ENCODE assay signal across 8 cellular contexts in genomic region chr12:2959194-2959507, GRCh38. TPM values are rescaled to one million over a fixed set of nuclear protein-coding genes. Genes with fewer than 3 reads are reported as not detected.
A peak's percentile ranks its signal among the peaks of the same experiment; 100 is the strongest.
DNase-seq lines count a peak whose midpoint lies in the region; ATAC-seq lines count a peak whose summit lies in the region.

Gene TEAD4 (plus strand): TSS chr12:2959397.

- H3K9ac ChIP-seq in skeletal muscle tissue (ENCODE audit: low read depth in 1 of 3, low read length in 3 of 3): peak within 1 kb of the TSS; percentile 86 to 96 (median 92)

- H3K9me3 ChIP-seq in skeletal muscle tissue (ENCODE audit: control insufficient read depth in 3 of 3, low read length in 3 of 3): no peaks in the 10 kb centered on the region

- no peaks in the 10 kb centered on the region for H3K27me3 ChIP-seq in skeletal muscle tissue (ENCODE audit: control insufficient read depth in 3 of 3, insufficient read depth in 3 of 3, low read length in 3 of 3)

- peaks cover 0 to 4% (median 2%) of the 10 kb centered on the region in 3 donors for H3K36me3 ChIP-seq in skeletal muscle tissue (ENCODE audit: control insufficient read depth in 3 of 3, insufficient read depth in 3 of 3, low read length in 3 of 3)

- DNase-seq in stimulated activated CD4-positive, alpha-beta T cell treated with anti-CD3 and anti-CD28 coated beads, Interleukin-15, amount 100 ng/mL, for 24 hours: peak; percentile 59
- DNase-seq in stimulated activated CD4-positive, alpha-beta T cell treated with anti-CD3 and anti-CD28 coated beads, Interleukin-4, amount 100 ng/mL, for 24 hours: no peak
- DNase-seq in NCI-H446 (lab: John Stamatoyannopoulos, UW) (peak; percentile 44 to 82), astrocyte of the hippocampus (ENCODE audit: low read depth, low spot score) (peak; percentile 97)
- DNase-seq in effector CD8-positive, alpha-beta T cell (lab: John Stamatoyannopoulos, UW): no peak

- H3K4me3 ChIP-seq in iPS-11a (ENCODE audit: low read depth, low read length) (peak within 1 kb of the TSS; percentile 71), skeletal muscle tissue (ENCODE audit: low read length in 3 of 3) (peak within 1 kb of the TSS; percentile 73 to 87 (median 84))

- ATAC-seq in HG03175 (IDR thresholded peaks at IDR 0.05; ENCODE audit: unreplicated experiment): no peak

- peak within 1 kb of the TSS; percentile 95 for H3K27ac ChIP-seq in skeletal muscle tissue (ENCODE audit: low read depth, low read length)

- peaks cover 36 to 48% (median 40%) of the 10 kb centered on the region in 3 donors for H3K4me1 ChIP-seq in skeletal muscle tissue (ENCODE audit: control insufficient read depth in 3 of 3, insufficient read depth in 3 of 3, low read length in 3 of 3)

RNA-seq across cellular contexts. Expression of gene TEAD4, which starts in this region (rescaled TPM):
- total RNA-seq in skeletal muscle tissue: 30.3 TPM

Comparison
In these comparisons a context has a peak if more than half of its experiments do, and no peak if none do; other contexts are left out.
1. DNase-seq: peak in stimulated activated CD4-positive, alpha-beta T cell treated with anti-CD3 and anti-CD28 coated beads, Interleukin-15, amount 100 ng/mL, for 24 hours (single experiment), NCI-H446 (2 of 2) and astrocyte of the hippocampus (single experiment); none in stimulated activated CD4-positive, alpha-beta T cell treated with anti-CD3 and anti-CD28 coated beads, Interleukin-4, amount 100 ng/mL, for 24 hours (single experiment) and effector CD8-positive, alpha-beta T cell (single experiment).